Comparison of ENCODE assay signal across 22 cellular contexts in the genomic region with DNA sequence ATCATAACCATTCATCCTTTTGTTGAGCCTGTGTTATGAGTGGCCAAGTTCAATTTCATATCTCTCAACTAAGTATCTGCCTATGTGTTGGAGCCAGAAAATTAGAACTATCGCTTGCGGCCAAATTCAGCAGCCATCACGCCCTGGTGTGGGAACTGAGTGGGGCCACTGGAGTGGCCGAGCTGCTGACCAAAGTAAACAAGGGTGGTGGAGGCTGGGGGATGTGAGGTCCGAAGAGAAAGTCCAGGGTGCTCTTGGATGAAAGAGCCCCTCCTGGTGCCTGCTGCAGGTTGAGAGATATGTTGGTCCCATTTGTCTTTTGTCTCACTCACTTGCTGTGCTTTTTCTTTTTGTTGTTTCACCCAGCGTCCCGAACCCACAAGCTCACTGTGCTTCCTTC.
"Had no signal": no experiment of that assay in that cellular context is flagged by ENCODE, and none has a peak within 500 bp of the region (broad histone marks: within the 10 kb centered on the region; RNA-seq: fewer than 3 reads in every experiment).

No MANE protein-coding gene starts in this region.

- H3K4me1 Mint-ChIP-seq: activated CD4-positive, alpha-beta memory T cell treated with anti-CD3 and anti-CD28 coated beads, Interleukin-2, amount 10 ng/mL, durations not matched to agents 7 days and 5 days; activated CD4-positive, alpha-beta T cell treated with anti-CD3 and anti-CD28 coated beads, Interleukin-2, amount 10 ng/mL, durations not matched to agents 7 days and 5 days; endodermal cell had no signal

- H3K9me3 Mint-ChIP-seq: activated CD4-positive, alpha-beta memory T cell treated with anti-CD3 and anti-CD28 coated beads, Interleukin-2, amount 10 ng/mL, durations not matched to agents 7 days and 5 days; activated CD4-positive, alpha-beta T cell treated with anti-CD3 and anti-CD28 coated beads, Interleukin-2, amount 10 ng/mL, durations not matched to agents 7 days and 5 days; activated T-cell treated with anti-CD3 and anti-CD28 coated beads, Interleukin-2, amount 50 U/mL, for 24 hours; endodermal cell; nephron had no signal

- DNase-seq: activated CD4-positive, alpha-beta memory T cell treated with anti-CD3 and anti-CD28 coated beads, Interleukin-2, amount 10 ng/mL, durations not matched to agents 7 days and 5 days; activated CD4-positive, alpha-beta T cell treated with anti-CD3 and anti-CD28 coated beads, Interleukin-2, amount 10 ng/mL, durations not matched to agents 7 days and 5 days; activated CD4-positive, CD25-positive, alpha-beta regulatory T cell treated with anti-CD3 and anti-CD28 coated beads, Interleukin-2, amount 50 U/mL, for 72 hours; activated CD8-positive, alpha-beta memory T cell treated with anti-CD3 and anti-CD28 coated beads, Interleukin-2, amount 50 U/mL, for 48 hours; activated gamma-delta T cell treated with Interleukin-2 at 50 U/mL for 16 hours; activated naive CD4-positive, alpha-beta T cell treated with anti-CD3 and anti-CD28 coated beads, Interleukin-2, amount 50 U/mL, for 16 hours; activated T-cell treated with anti-CD3 and anti-CD28 coated beads, Interleukin-2, amount 50 U/mL, for 24 hours; amniotic stem cell; brain microvascular endothelial cell; caudate nucleus; endodermal cell; foreskin fibroblast; head of caudate nucleus; hippocampal formation; kidney; retina; spleen; stimulated activated naive CD4-positive, alpha-beta T cell treated with Interleukin-2 at 50 U/mL for 16 hours; T-helper 2 cell had no signal

- H3K36me3 ChIP-seq: brain microvascular endothelial cell, spleen had no signal

- H3K9me3 ChIP-seq: spleen, tibial nerve had no signal

- H3K27me3 Mint-ChIP-seq: activated CD4-positive, alpha-beta T cell treated with anti-CD3 and anti-CD28 coated beads, Interleukin-2, amount 10 ng/mL, durations not matched to agents 7 days and 5 days had no signal

- H3K27ac Mint-ChIP-seq: activated CD4-positive, alpha-beta memory T cell treated with anti-CD3 and anti-CD28 coated beads, Interleukin-2, amount 10 ng/mL, durations not matched to agents 7 days and 5 days; activated CD4-positive, alpha-beta T cell treated with anti-CD3 and anti-CD28 coated beads, Interleukin-2, amount 10 ng/mL, durations not matched to agents 7 days and 5 days; activated T-cell treated with anti-CD3 and anti-CD28 coated beads, Interleukin-2, amount 50 U/mL, for 24 hours; endodermal cell; nephron had no signal

- H3K27ac ChIP-seq: brain microvascular endothelial cell, spleen, tibial nerve had no signal

- H3K4me3 Mint-ChIP-seq: activated CD4-positive, alpha-beta memory T cell treated with anti-CD3 and anti-CD28 coated beads, Interleukin-2, amount 10 ng/mL, durations not matched to agents 7 days and 5 days; activated CD4-positive, alpha-beta T cell treated with anti-CD3 and anti-CD28 coated beads, Interleukin-2, amount 10 ng/mL, durations not matched to agents 7 days and 5 days; activated T-cell treated with anti-CD3 and anti-CD28 coated beads, Interleukin-2, amount 50 U/mL, for 24 hours; endodermal cell; nephron had no signal

- H3K27me3 ChIP-seq: brain microvascular endothelial cell, spleen, tibial nerve had no signal

- H3K4me3 ChIP-seq: lung, spleen, tibial nerve had no signal
